ENCODE assay signal across 7 cellular contexts in genomic region chr9:19048966-19049871, GRCh38. TPM values are rescaled to one million over a fixed set of nuclear protein-coding genes. Genes with fewer than 3 reads are reported as not detected.
DNase-seq lines count a peak whose midpoint lies in the region; ATAC-seq, FAIRE-seq and TF ChIP-seq lines count a peak whose summit lies in the region.

Gene RRAGA, plus strand, starts transcription at chr9:19049427. Its CDS starts 233 bp downstream, at chr9:19049660.

- ATAC-seq in HG02981 (IDR thresholded peaks at IDR 0.05; ENCODE audit: unreplicated experiment), result peak; percentile 87

- TF ChIP-seq CTCF in astrocyte (IDR thresholded peaks at IDR 0.05; ENCODE audit: insufficient read depth, low read depth, low read length) (peak; percentile 67), hepatocyte (IDR thresholded peaks at IDR 0.05; ENCODE audit: poor library complexity) (peak; percentile 92)

- peak within 1 kb of the TSS; percentile 91 for H2AFZ ChIP-seq in astrocyte (ENCODE audit: low read depth, low read length)
- peak within 1 kb of the TSS; percentile 83 for H2AFZ ChIP-seq in hepatocyte

- H3K9me3 ChIP-seq in astrocyte (ENCODE audit: insufficient read depth, low read depth, low read length) (no peaks in the 10 kb centered on the region), hepatocyte (ENCODE audit: low read depth) (no peaks in the 10 kb centered on the region)

- H3K9ac ChIP-seq in astrocyte (ENCODE audit: low read length), result peak within 1 kb of the TSS; percentile 93

- H3K4me3 ChIP-seq in astrocyte (ENCODE audit: insufficient read depth, low read depth, low read length) (peak within 1 kb of the TSS; percentile 95), hepatocyte (peak within 1 kb of the TSS; percentile 81)

- H3K27me3 Mint-ChIP-seq in astrocyte (ENCODE audit: low read depth, unreplicated experiment), result no peaks in the 10 kb centered on the region

- H3K27me3 ChIP-seq in astrocyte (ENCODE audit: insufficient read depth, low read length), result no peaks in the 10 kb centered on the region
- no peaks in the 10 kb centered on the region for H3K27me3 ChIP-seq in hepatocyte

- 1% methylated on average over 79 of the region's 79 CpGs for WGBS in hepatocyte (ENCODE audit: low lambda C conversion rate, missing lambda C conversion rate)

- peak within 1 kb of the TSS; percentile 84 for H3K27ac ChIP-seq in astrocyte (ENCODE audit: low read depth, low read length)
- peak within 1 kb of the TSS; percentile 99 for H3K27ac ChIP-seq in hepatocyte

- H3K4me1 ChIP-seq in astrocyte (ENCODE audit: insufficient read depth, low read length) (peaks cover 4% of the 10 kb centered on the region), hepatocyte (ENCODE audit: insufficient read depth) (peaks cover 26% of the 10 kb centered on the region)

- DNase-seq in GM18507 (ENCODE audit: extremely low spot score, insufficient read length, low read depth) (peak; percentile 95), NCI-H2029 (lab: John Stamatoyannopoulos, UW) (peak; percentile 84), T-helper 22 cell (ENCODE audit: low read depth) (peak; percentile 88), astrocyte (ENCODE audit: low read depth) (peak; percentile 91), hepatocyte (ENCODE audit: low spot score) (peak; percentile 98), retina (peak; percentile 98)

- H3K79me2 ChIP-seq in astrocyte (ENCODE audit: insufficient read depth, low read length) (peaks cover 35% of the 10 kb centered on the region), hepatocyte (peaks cover 34% of the 10 kb centered on the region)

- H3K36me3 Mint-ChIP-seq in astrocyte (ENCODE audit: low read depth, unreplicated experiment), result no peaks in the 10 kb centered on the region

- H3K9me2 ChIP-seq in hepatocyte (replicated peaks; ENCODE audit: insufficient read depth), result no peaks in the 10 kb centered on the region

- peaks cover 30% of the 10 kb centered on the region for H4K20me1 ChIP-seq in astrocyte (ENCODE audit: insufficient read depth, low read length)
- H4K20me1 ChIP-seq in hepatocyte (ENCODE audit: insufficient read depth, poor library complexity, severe bottlenecking), result peaks cover 18% of the 10 kb centered on the region

- H3K4me2 ChIP-seq in astrocyte (ENCODE audit: low read length), result peak within 1 kb of the TSS; percentile 91
- peak within 1 kb of the TSS; percentile 90 for H3K4me2 ChIP-seq in hepatocyte

- H3K27ac Mint-ChIP-seq in astrocyte (ENCODE audit: unreplicated experiment), result peak within 1 kb of the TSS; percentile 95

- FAIRE-seq in GM18507 (lab: Jason Lieb, UNC) (peak; percentile 97), astrocyte (lab: Jason Lieb, UNC) (no peak)

- peak within 1 kb of the TSS; percentile 96 for H3K4me3 Mint-ChIP-seq in astrocyte (ENCODE audit: unreplicated experiment)

- H3K36me3 ChIP-seq in astrocyte (ENCODE audit: insufficient read depth, low read length) (peaks cover 3% of the 10 kb centered on the region), hepatocyte (replicated peaks; ENCODE audit: insufficient read depth, low read depth) (no peaks in the 10 kb centered on the region)

- H3K4me1 Mint-ChIP-seq in astrocyte (ENCODE audit: low read depth, unreplicated experiment), result peaks cover 10% of the 10 kb centered on the region

- no peaks in the 10 kb centered on the region for H3K9me3 Mint-ChIP-seq in astrocyte (ENCODE audit: unreplicated experiment)

RNA-seq across cellular contexts. Expression of gene RRAGA, which starts in this region (rescaled TPM):
- total RNA-seq in astrocyte (81.8 and 85.0 TPM in 2 replicates), hepatocyte (63.8 and 84.2 TPM in 2 replicates)
- 127 and 147 TPM in 2 replicates for polyA plus RNA-seq in hepatocyte

Comparison
In these comparisons a context has a peak if more than half of its experiments do, and no peak if none do; other contexts are left out.
1. Peak in every context shown above with its lines: DNase-seq, ATAC-seq, H3K4me3 ChIP-seq and H3K27ac ChIP-seq.